1 cellular context compared by ENCODE assay signal in the genomic region with DNA sequence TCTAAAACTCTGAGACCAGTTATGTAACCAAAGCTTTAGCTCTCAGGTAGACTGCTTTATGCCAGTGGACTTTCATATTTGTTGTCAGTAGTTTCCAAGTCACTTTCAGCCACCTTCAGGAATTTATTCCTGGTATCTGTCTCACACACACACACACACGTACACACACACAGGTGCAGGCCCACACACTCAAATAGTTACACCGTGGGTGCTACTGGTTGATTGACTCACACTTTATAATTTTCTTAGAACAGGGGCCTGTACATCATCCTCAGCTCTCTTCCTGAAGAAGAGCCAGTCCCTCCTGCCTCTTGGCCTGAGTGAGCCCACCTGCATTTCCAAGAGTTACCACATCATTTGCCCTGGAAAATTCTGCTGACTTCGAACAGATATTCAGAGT.
TF ChIP-seq lines count a peak whose summit lies in the region.

No MANE protein-coding gene starts in this region.

TF ChIP-seq in IMR-90, 13 proteins besides CTCF, POLR2A, EP300 and RAD21:
- no peak for TF ChIP-seq SMC3 (IDR thresholded peaks at IDR 0.05; ENCODE audit: low read depth, low read length)
- TF ChIP-seq, protein P1, sequence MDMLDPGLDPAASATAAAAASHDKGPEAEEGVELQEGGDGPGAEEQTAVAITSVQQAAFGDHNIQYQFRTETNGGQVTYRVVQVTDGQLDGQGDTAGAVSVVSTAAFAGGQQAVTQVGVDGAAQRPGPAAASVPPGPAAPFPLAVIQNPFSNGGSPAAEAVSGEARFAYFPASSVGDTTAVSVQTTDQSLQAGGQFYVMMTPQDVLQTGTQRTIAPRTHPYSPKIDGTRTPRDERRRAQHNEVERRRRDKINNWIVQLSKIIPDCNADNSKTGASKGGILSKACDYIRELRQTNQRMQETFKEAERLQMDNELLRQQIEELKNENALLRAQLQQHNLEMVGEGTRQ (IDR thresholded peaks at IDR 0.05; ENCODE audit: low read depth, low read length): no peak
- no peak for TF ChIP-seq FOS (IDR thresholded peaks at IDR 0.05; ENCODE audit: low read depth, low read length)
- no peak for TF ChIP-seq RFX5 (IDR thresholded peaks at IDR 0.05; ENCODE audit: low read depth, low read length)
